ENCODE assay signal across 18 cellular contexts in genomic region chr11:858053-858992, GRCh38. TPM values are rescaled to one million over a fixed set of nuclear protein-coding genes. Genes with fewer than 3 reads are reported as not detected.
DNase-seq lines count a peak whose midpoint lies in the region; ATAC-seq and TF ChIP-seq lines count a peak whose summit lies in the region.
"Had no signal": no experiment of that assay in that cellular context is flagged by ENCODE, and none has a peak within 500 bp of the region (broad histone marks: within the 10 kb centered on the region; RNA-seq: fewer than 3 reads in every experiment).

No MANE protein-coding gene starts in this region.

- H3K36me3 ChIP-seq in A673 (ENCODE audit: insufficient read depth, low read length, poor library complexity, severe bottlenecking): no peaks in the 10 kb centered on the region
- peaks cover 25% of the 10 kb centered on the region for H3K36me3 ChIP-seq in IMR-90 (ENCODE audit: control insufficient read depth, insufficient read depth, low read length)
- peaks cover 20% of the 10 kb centered on the region for H3K36me3 ChIP-seq in fibroblast of lung (ENCODE audit: control insufficient read depth, insufficient read depth, low read length)
- no peaks in the 10 kb centered on the region for H3K36me3 ChIP-seq in trophoblast cell (ENCODE audit: control insufficient read depth in 1 of 2, insufficient read depth in 2 of 2, low read length in 2 of 2)

- POLR2A ChIA-PET in A673 (lab: Charles Lee; ENCODE audit: low non-redundant PET): interaction anchor here (0.7 kb wide), 1 partner anchor 190 kb away, joined by 13 read pairs; no protein-coding TSS in a partner anchor
- POLR2A ChIA-PET in IMR-90 (lab: Charles Lee; ENCODE audit: unreplicated experiment): no interaction called here

- DNase-seq in A673 (ENCODE audit: low spot score): no peak
- DNase-seq in IMR-90: no peak
- DNase-seq in fibroblast of lung (ENCODE audit: low read depth in 2 of 2): no peak
- DNase-seq in trophoblast cell: no peak
- DNase-seq in activated CD4-positive, CD25-positive, alpha-beta regulatory T cell treated with anti-CD3 and anti-CD28 coated beads, Interleukin-2, amount 50 U/mL, for 72 hours: no peak
- no peak for DNase-seq in type B pancreatic cell (ENCODE audit: extremely low spot score, unreplicated experiment)
- no peak for DNase-seq in Right ventricle myocardium superior
- DNase-seq in dermis blood vessel endothelial cell: no peak
- DNase-seq: GOT3, Karpas-422, NCI-H1417 treated with DMSO at 0.1 percent for 48 hours, NCI-H187 treated with DMSO at 0.1 percent for 48 hours, NCI-H226, NCI-H524, NCI-H82, OCI-M1, SIG-M5 had no signal

- H3K23ac ChIP-seq in IMR-90 (ENCODE audit: low read depth, low read length) (no peak overlapping the region), trophoblast cell (ENCODE audit: low read length) (no peak overlapping the region)

- TF ChIP-seq POLR2A in IMR-90 (IDR thresholded peaks at IDR 0.05; ENCODE audit: low read depth, low read length): no peak

- H4K12ac ChIP-seq in trophoblast cell (ENCODE audit: low read depth, low read length): no peak overlapping the region

- in situ Hi-C loops in IMR-90 (cut with MboI; ENCODE audit: low sequenced_read_pairs): no loop called here

- no peak overlapping the region for H2BK15ac ChIP-seq in IMR-90 (ENCODE audit: low read depth, low read length)

- no peak for TF ChIP-seq CTCF in A673 (conservative IDR thresholded peaks at IDR 0.05; ENCODE audit: low read depth, low read length)
- TF ChIP-seq CTCF in IMR-90 (conservative IDR thresholded peaks at IDR 0.05; ENCODE audit: low read depth, low read length): no peak
- TF ChIP-seq CTCF in fibroblast of lung (conservative IDR thresholded peaks at IDR 0.05 in 1 of 2, IDR thresholded peaks at IDR 0.05 in 1 of 2; ENCODE audit: low read depth in 1 of 2, low read length in 2 of 2): no peak
- no peak for TF ChIP-seq CTCF in type B pancreatic cell (conservative IDR thresholded peaks at IDR 0.05)

- no peak overlapping the region for H4K5ac ChIP-seq in IMR-90 (ENCODE audit: low read depth, low read length)

- H3K18ac ChIP-seq in IMR-90 (ENCODE audit: low read depth, low read length) (no peak overlapping the region), trophoblast cell (ENCODE audit: low read length) (no peak overlapping the region)

- CTCF ChIA-PET in A673 (lab: Charles Lee) (no interaction called here), IMR-90 (lab: Yijun Ruan, JAX) (no interaction called here)

- dilution Hi-C loops in IMR-90 (cut with HindIII; ENCODE audit: low sequenced_read_pairs, unreplicated experiment): no loop called here

- no peaks in the 10 kb centered on the region for H3K27me3 Mint-ChIP-seq in type B pancreatic cell

- H3K9me3 Mint-ChIP-seq in type B pancreatic cell: no peaks in the 10 kb centered on the region

- H3K4me1 ChIP-seq in A673 (ENCODE audit: insufficient read depth, low read length, poor library complexity, severe bottlenecking): peaks cover 15% of the 10 kb centered on the region
- peaks cover 12% of the 10 kb centered on the region for H3K4me1 ChIP-seq in IMR-90 (ENCODE audit: control insufficient read depth, insufficient read depth, low read length)
- peaks cover 18% of the 10 kb centered on the region for H3K4me1 ChIP-seq in fibroblast of lung (ENCODE audit: control insufficient read depth, extremely low read depth, insufficient read depth, low read length)
- no peaks in the 10 kb centered on the region for H3K4me1 ChIP-seq in trophoblast cell (ENCODE audit: control insufficient read depth in 1 of 2, insufficient read depth in 2 of 2, low read length in 2 of 2)

- peak overlapping the region; percentile 53 for H3K4me3 ChIP-seq in A673 (ENCODE audit: low read depth, low read length, poor library complexity, severe bottlenecking)
- no peak overlapping the region for H3K4me3 ChIP-seq in IMR-90 (ENCODE audit: insufficient read depth, low read depth, low read length)
- no peak overlapping the region for H3K4me3 ChIP-seq in fibroblast of lung (replicated peaks in 1 of 4; ENCODE audit: control extremely low read depth in 1 of 4, insufficient read depth in 1 of 4, low read depth in 3 of 4, low read length in 4 of 4)
- peak overlapping the region; percentile 6 for H3K4me3 ChIP-seq in trophoblast cell (ENCODE audit: low read depth, low read length)

- H3K27ac ChIP-seq in A673 (ENCODE audit: low read depth, low read length, poor library complexity, severe bottlenecking): no peak overlapping the region
- H3K27ac ChIP-seq in IMR-90 (ENCODE audit: insufficient read depth, low read length): no peak overlapping the region
- peak overlapping the region; percentile 23 for H3K27ac ChIP-seq in fibroblast of lung (ENCODE audit: insufficient read depth, low read length)
- no peak overlapping the region for H3K27ac ChIP-seq in trophoblast cell (ENCODE audit: low read depth, low read length)

- H3K56ac ChIP-seq in IMR-90 (ENCODE audit: extremely low read depth, insufficient read depth, low read length): no peak overlapping the region

- TF ChIP-seq RAD21 in IMR-90 (IDR thresholded peaks at IDR 0.05; ENCODE audit: low read length): no peak

- H3K4me2 ChIP-seq in IMR-90 (ENCODE audit: low read depth, low read length) (no peak overlapping the region; the same call in 1 of the 2 replicates), fibroblast of lung (ENCODE audit: extremely low read depth, insufficient read depth, low read length) (no peak overlapping the region), trophoblast cell (ENCODE audit: low read length) (no peak overlapping the region)

- no TSS peak for BruUV-seq in A673 (replicated peaks; lab: Mats Ljungman, UMichigan)
- BruUV-seq in IMR-90 (replicated peaks; lab: Mats Ljungman, UMichigan): no TSS peak

- H4K20me1 ChIP-seq in IMR-90 (ENCODE audit: insufficient read depth, low read length) (peaks cover 79% of the 10 kb centered on the region), fibroblast of lung (ENCODE audit: control insufficient read depth, extremely low read depth, insufficient read depth, low read length) (no peaks in the 10 kb centered on the region)

- no peak overlapping the region for H4K8ac ChIP-seq in IMR-90 (ENCODE audit: low read depth in 2 of 2, low read length in 2 of 2)
- no peak overlapping the region for H4K8ac ChIP-seq in trophoblast cell (ENCODE audit: low read depth, low read length)

- H2BK20ac ChIP-seq in IMR-90 (ENCODE audit: low read depth, low read length): no peak overlapping the region

- H2AFZ ChIP-seq in IMR-90 (replicated peaks; ENCODE audit: low read length, poor library complexity): peak overlapping the region; percentile 32
- H2AFZ ChIP-seq in fibroblast of lung (ENCODE audit: low read length): no peak overlapping the region
- no peak overlapping the region for H2AFZ ChIP-seq in trophoblast cell (ENCODE audit: insufficient read depth, low read length, poor library complexity)

- H2BK5ac ChIP-seq in IMR-90 (ENCODE audit: low read depth, low read length, poor library complexity, severe bottlenecking): no peak overlapping the region
- no peak overlapping the region for H2BK5ac ChIP-seq in trophoblast cell (ENCODE audit: low read depth, low read length, poor library complexity)

- H3K79me2 ChIP-seq in fibroblast of lung (ENCODE audit: control insufficient read depth, insufficient read depth, low read length) (peaks cover 18% of the 10 kb centered on the region), trophoblast cell (ENCODE audit: control insufficient read depth, insufficient read depth, low read length, poor library complexity) (no peaks in the 10 kb centered on the region)

- H3K9ac ChIP-seq in IMR-90 (ENCODE audit: low read depth, low read length) (no peak overlapping the region), fibroblast of lung (ENCODE audit: insufficient read depth, low read length) (no peak overlapping the region), trophoblast cell (ENCODE audit: low read length) (no peak overlapping the region)

- 84% methylated on average over 21 of the region's 44 CpGs; no CpG with 5 or more reads in 1 of the 2 experiments for WGBS in IMR-90 (ENCODE audit: extremely low coverage in 2 of 2, insufficient read length in 1 of 2), 2 experiments
- WGBS in trophoblast cell (ENCODE audit: extremely low coverage, insufficient coverage, insufficient read length): no CpG with 5 or more reads among the region's 44 CpGs

- peaks cover 9% of the 10 kb centered on the region for H3K4me1 Mint-ChIP-seq in type B pancreatic cell (ENCODE audit: unreplicated experiment)

- no peak overlapping the region for H2BK120ac ChIP-seq in IMR-90 (ENCODE audit: low read depth, low read length)
- no peak overlapping the region for H2BK120ac ChIP-seq in trophoblast cell (ENCODE audit: insufficient read depth, low read length, poor library complexity)

- H3K14ac ChIP-seq in IMR-90 (replicated peaks; ENCODE audit: low read depth, low read length) (no peak overlapping the region), trophoblast cell (ENCODE audit: low read length) (no peak overlapping the region)

- no peak overlapping the region for H3K4me3 Mint-ChIP-seq in type B pancreatic cell
- H3K4me3 Mint-ChIP-seq: CD14-positive monocyte had no signal

- no peaks in the 10 kb centered on the region for H3K9me3 ChIP-seq in A673 (ENCODE audit: low read depth, low read length, poor library complexity, severe bottlenecking)
- no peaks in the 10 kb centered on the region for H3K9me3 ChIP-seq in IMR-90 (ENCODE audit: control insufficient read depth, insufficient read depth, low read length)
- no peaks in the 10 kb centered on the region for H3K9me3 ChIP-seq in fibroblast of lung (ENCODE audit: control insufficient read depth, insufficient read depth, low read depth, low read length)
- H3K9me3 ChIP-seq in trophoblast cell (ENCODE audit: insufficient read depth, low read depth, low read length): no peaks in the 10 kb centered on the region

- ATAC-seq in IMR-90 (ENCODE audit: low read depth) (no peak), Right ventricle myocardium superior (ENCODE audit: poor library complexity) (no peak)

- H3K79me1 ChIP-seq in IMR-90 (ENCODE audit: low read depth in 1 of 2, low read length in 2 of 2) (peaks cover 24 to 84% of the 10 kb centered on the region in 2 experiments), trophoblast cell (ENCODE audit: low read length) (no peaks in the 10 kb centered on the region)

- no peak overlapping the region for H4K91ac ChIP-seq in IMR-90 (ENCODE audit: insufficient read depth, low read depth, low read length)
- H4K91ac ChIP-seq in trophoblast cell (ENCODE audit: low read depth, low read length): no peak overlapping the region

- H3K36me3 Mint-ChIP-seq in type B pancreatic cell: no peaks in the 10 kb centered on the region
- H3K36me3 Mint-ChIP-seq: CD14-positive monocyte had no signal

- H2AK5ac ChIP-seq in IMR-90 (ENCODE audit: low read depth, low read length): no peak overlapping the region
- no peak overlapping the region for H2AK5ac ChIP-seq in trophoblast cell (ENCODE audit: low read length)

- no peak overlapping the region for H3K27ac Mint-ChIP-seq in type B pancreatic cell

- H2BK12ac ChIP-seq in trophoblast cell (ENCODE audit: low read length): no peak overlapping the region

- no peak overlapping the region for H2AK9ac ChIP-seq in IMR-90 (replicated peaks; ENCODE audit: low read depth, low read length, poor library complexity)

- H3K27me3 ChIP-seq in A673 (replicated peaks; ENCODE audit: insufficient read depth, low read depth, low read length, poor library complexity) (no peaks in the 10 kb centered on the region), IMR-90 (ENCODE audit: control insufficient read depth, insufficient read depth, low read length) (no peaks in the 10 kb centered on the region), fibroblast of lung (ENCODE audit: control insufficient read depth, insufficient read depth, low read length) (no peaks in the 10 kb centered on the region), trophoblast cell (ENCODE audit: insufficient read depth, low read length) (no peaks in the 10 kb centered on the region)

- H3K9me1 ChIP-seq in IMR-90 (ENCODE audit: insufficient read depth, low read length): peaks cover 3% of the 10 kb centered on the region; the same call in 1 of the 2 replicates

- H3K4ac ChIP-seq in IMR-90 (ENCODE audit: low read depth, low read length) (no peak overlapping the region), trophoblast cell (ENCODE audit: low read depth, low read length) (no peak overlapping the region)

- intact Hi-C loops in A673 (cut with micrococcal nuclease; ENCODE audit: unreplicated experiment) (loop anchor here (10.0 kb wide), 1 partner anchor 116 kb away; no protein-coding TSS in a partner anchor), IMR-90 (cut with micrococcal nuclease) (no loop called here), Right ventricle myocardium superior (cut with DNase I) (no loop called here)

RNA-seq across cellular contexts. Expression of gene TSPAN4, which starts 15.7 kb away (rescaled TPM):
- total RNA-seq in A673 (2021) (17.5 and 20.4 TPM in 2 replicates), IMR-90 (2012; rRNA removed) (143 and 161 TPM in 2 replicates), fibroblast of lung (133 and 191 TPM in 2 replicates), type B pancreatic cell (ENCODE audit: low replicate concordance) (12.8 and 43.2 TPM in 2 replicates), Right ventricle myocardium superior (40.5 TPM), dermis blood vessel endothelial cell (167 and 179 TPM in 2 replicates)
- polyA plus RNA-seq in IMR-90 (2012; rRNA removed) (293 and 327 TPM in 2 replicates), fibroblast of lung (102 and 133 TPM in 2 replicates)
- polyA plus RNA-seq in IMR-90 (2012; cell fraction: cytosol; rRNA removed): 286 and 483 TPM in 2 replicates
- polyA plus RNA-seq in IMR-90 (2012; cell fraction: nucleus; rRNA removed; ENCODE audit: low replicate concordance): 295 and 963 TPM in 2 replicates
- polyA plus RNA-seq in fibroblast of lung (2012): 163 and 243 TPM in 2 replicates
- 92.1 and 173 TPM in 2 replicates for polyA minus RNA-seq in fibroblast of lung (ENCODE audit: low replicate concordance)
- 18.2 and 20.5 TPM in 2 replicates for polyA plus RNA-seq in trophoblast cell (2013)

RNA-seq across cellular contexts. Expression of gene POLR2L, which starts 16.0 kb away (rescaled TPM):
- total RNA-seq in A673 (2021) (88.7 and 117 TPM in 2 replicates), IMR-90 (2012; rRNA removed) (44.4 and 123 TPM in 2 replicates), fibroblast of lung (106 and 196 TPM in 2 replicates), type B pancreatic cell (ENCODE audit: low replicate concordance) (106 and 134 TPM in 2 replicates), Right ventricle myocardium superior (267 TPM), dermis blood vessel endothelial cell (81.9 and 193 TPM in 2 replicates)
- polyA plus RNA-seq in IMR-90 (2012; rRNA removed) (416 and 907 TPM in 2 replicates), fibroblast of lung (181 and 317 TPM in 2 replicates)
- polyA plus RNA-seq in IMR-90 (2012; cell fraction: cytosol; rRNA removed): 193 and 430 TPM in 2 replicates
- polyA plus RNA-seq in IMR-90 (2012; cell fraction: nucleus; rRNA removed; ENCODE audit: low replicate concordance): 27.7 and 112 TPM in 2 replicates
- polyA plus RNA-seq in fibroblast of lung (2012): 609 and 1,027 TPM in 2 replicates
- 267 and 318 TPM in 2 replicates for polyA minus RNA-seq in fibroblast of lung (ENCODE audit: low replicate concordance)
- 179 and 185 TPM in 2 replicates for polyA plus RNA-seq in trophoblast cell (2013)

RNA-seq across cellular contexts. Expression of gene CD151, which starts 25.6 kb away (rescaled TPM):
- total RNA-seq in A673 (2021): 123 and 127 TPM in 2 replicates
- 789 and 1,150 TPM in 2 replicates for total RNA-seq in IMR-90 (2012; rRNA removed)
- 1,267 and 1,435 TPM in 2 replicates for polyA plus RNA-seq in IMR-90 (2012; rRNA removed)
- polyA plus RNA-seq in IMR-90 (2012; cell fraction: cytosol; rRNA removed): 933 and 2,823 TPM in 2 replicates
- polyA plus RNA-seq in IMR-90 (2012; cell fraction: nucleus; rRNA removed; ENCODE audit: low replicate concordance): 859 and 2,218 TPM in 2 replicates
- total RNA-seq in fibroblast of lung: 408 and 547 TPM in 2 replicates
- polyA plus RNA-seq in fibroblast of lung: 711 and 748 TPM in 2 replicates
- polyA plus RNA-seq in fibroblast of lung (2012): 822 and 945 TPM in 2 replicates
- 953 and 983 TPM in 2 replicates for polyA minus RNA-seq in fibroblast of lung (ENCODE audit: low replicate concordance)
- 171 and 180 TPM in 2 replicates for polyA plus RNA-seq in trophoblast cell (2013)
- 126 and 128 TPM in 2 replicates for total RNA-seq in type B pancreatic cell (ENCODE audit: low replicate concordance)
- total RNA-seq in Right ventricle myocardium superior: 405 TPM
- 700 and 712 TPM in 2 replicates for total RNA-seq in dermis blood vessel endothelial cell

RNA-seq across cellular contexts. Expression of gene CRACR2B, which starts 30.6 kb away (rescaled TPM):
- total RNA-seq in A673 (2021) (0.90 and 1.1 TPM in 2 replicates), IMR-90 (2012; rRNA removed) (0.28 and 0.54 TPM in 2 replicates), fibroblast of lung (0.66 and 1.0 TPM in 2 replicates), type B pancreatic cell (ENCODE audit: low replicate concordance) (10.3 and 19.3 TPM in 2 replicates), Right ventricle myocardium superior (18.9 TPM), dermis blood vessel endothelial cell (27.5 and 29.8 TPM in 2 replicates)
- polyA plus RNA-seq in IMR-90 (2012; rRNA removed) (2.5 and 3.2 TPM in 2 replicates), fibroblast of lung (0.11 and 0.82 TPM in 2 replicates)
- polyA plus RNA-seq in IMR-90 (2012; cell fraction: cytosol; rRNA removed): 3.2 and 3.5 TPM in 2 replicates
- 8.0 and 18.2 TPM in 2 replicates for polyA plus RNA-seq in IMR-90 (2012; cell fraction: nucleus; rRNA removed; ENCODE audit: low replicate concordance)
- polyA plus RNA-seq in fibroblast of lung (2012): 0.98 and 2.6 TPM in 2 replicates
- 2.1 TPM in 1 of 2 replicates, not detected in the other for polyA minus RNA-seq in fibroblast of lung (ENCODE audit: low replicate concordance)
- polyA plus RNA-seq in trophoblast cell (2013): 2.6 and 3.1 TPM in 2 replicates

RNA-seq across cellular contexts. Expression of gene PNPLA2, which starts 39.6 kb away (rescaled TPM):
- total RNA-seq in A673 (2021) (45.0 and 45.4 TPM in 2 replicates), IMR-90 (2012; rRNA removed) (7.0 and 7.2 TPM in 2 replicates), fibroblast of lung (16.2 and 33.9 TPM in 2 replicates), type B pancreatic cell (ENCODE audit: low replicate concordance) (47.8 and 55.6 TPM in 2 replicates), Right ventricle myocardium superior (346 TPM), dermis blood vessel endothelial cell (41.4 and 76.9 TPM in 2 replicates)
- polyA plus RNA-seq in IMR-90 (2012; rRNA removed) (94.3 and 109 TPM in 2 replicates), fibroblast of lung (16.2 and 17.0 TPM in 2 replicates)
- polyA plus RNA-seq in IMR-90 (2012; cell fraction: cytosol; rRNA removed): 84.2 and 129 TPM in 2 replicates
- polyA plus RNA-seq in IMR-90 (2012; cell fraction: nucleus; rRNA removed; ENCODE audit: low replicate concordance): 289 and 727 TPM in 2 replicates
- 65.5 and 80.5 TPM in 2 replicates for polyA plus RNA-seq in fibroblast of lung (2012)
- polyA minus RNA-seq in fibroblast of lung (ENCODE audit: low replicate concordance): 108 and 136 TPM in 2 replicates
- polyA plus RNA-seq in trophoblast cell (2013): 56.3 and 56.7 TPM in 2 replicates

Comparison
In these comparisons a context has a peak if more than half of its experiments do, and no peak if none do; other contexts are left out.
1. H3K4me3 ChIP-seq: peak in A673 (single experiment) and trophoblast cell (single experiment); none in IMR-90 (single experiment) and fibroblast of lung (0 of 4).